Comparison of ENCODE assay signal across 15 cellular contexts in genomic region chr20:61972910-61973508, GRCh38.
DNase-seq lines count a peak whose midpoint lies in the region; ATAC-seq and TF ChIP-seq lines count a peak whose summit lies in the region.
"Had no signal": no experiment of that assay in that cellular context is flagged by ENCODE, and none has a peak within 500 bp of the region (broad histone marks: within the 10 kb centered on the region; RNA-seq: fewer than 3 reads in every experiment).

No MANE protein-coding gene starts in this region.

- H3K4me1 ChIP-seq in right atrium auricular region (no peaks in the 10 kb centered on the region), RWPE2 (ENCODE audit: insufficient read depth, poor library complexity, severe bottlenecking) (no peaks in the 10 kb centered on the region), sigmoid colon (no peaks in the 10 kb centered on the region)
- H3K4me1 ChIP-seq: BLaER1 treated with 17β-estradiol and CSF1 and Interleukin-3, amounts not matched to agents 10 nM and 100 nM had no signal

- H3K27me3 ChIP-seq in right atrium auricular region, result no peaks in the 10 kb centered on the region
- H3K27me3 ChIP-seq in RWPE2 (ENCODE audit: insufficient read depth, poor library complexity, severe bottlenecking), result peaks cover 2% of the 10 kb centered on the region
- peaks cover 0 to 12% (median 0%) of the 10 kb centered on the region in 3 donors for H3K27me3 ChIP-seq in sigmoid colon
- H3K27me3 ChIP-seq: BLaER1 treated with 17β-estradiol and CSF1 and Interleukin-3, amounts not matched to agents 10 nM and 100 nM had no signal

- no peak overlapping the region for H3K4me3 ChIP-seq in right atrium auricular region
- no peak overlapping the region for H3K4me3 ChIP-seq in RWPE2 (ENCODE audit: severe bottlenecking)
- H3K4me3 ChIP-seq in sigmoid colon, result no peak overlapping the region
- H3K4me3 ChIP-seq: BLaER1 treated with 17β-estradiol and CSF1 and Interleukin-3, amounts not matched to agents 10 nM and 100 nM had no signal

- no peak for TF ChIP-seq EP300 in sigmoid colon (IDR thresholded peaks at IDR 0.05)

- peak; percentile 56 for ATAC-seq in Right ventricle myocardium superior (ENCODE audit: poor library complexity)
- ATAC-seq in RWPE2 (ENCODE audit: low read depth), result no peak
- ATAC-seq in left ventricle myocardium superior, result peak; percentile 66
- no peak for ATAC-seq in GM21360 (IDR thresholded peaks at IDR 0.05; ENCODE audit: unreplicated experiment)

- H3K36me3 ChIP-seq in right atrium auricular region (peaks cover 18% of the 10 kb centered on the region), RWPE2 (ENCODE audit: low read depth) (peaks cover 25% of the 10 kb centered on the region), sigmoid colon (peaks cover 0 to 40% (median 21%) of the 10 kb centered on the region in 4 donors)

- DNase-seq in Right ventricle myocardium superior (peak; percentile 41), right atrium auricular region (ENCODE audit: low spot score) (no peak), RWPE2 (ENCODE audit: low spot score) (peak; percentile 73), left ventricle myocardium superior (no peak), sigmoid colon (peak; percentile 55), globus pallidus (ENCODE audit: low spot score) (no peak), cerebellar cortex (ENCODE audit: low spot score) (no peak)
- DNase-seq: ACHN; Calu3; CD4-positive, CD25-positive, alpha-beta regulatory T cell; DMS 273 treated with DMSO at 0.1 percent for 48 hours; HCEC 1CT; HFFc6 had no signal

- TF ChIP-seq CTCF in right atrium auricular region (IDR thresholded peaks at IDR 0.05) (no peak), RWPE2 (IDR thresholded peaks at IDR 0.05; ENCODE audit: poor library complexity, severe bottlenecking) (no peak), sigmoid colon (IDR thresholded peaks at IDR 0.05) (no peak)

- 94 to 96% methylated on average over 22 of the region's 22 CpGs for WGBS in sigmoid colon, 2 donors

- no peaks in the 10 kb centered on the region for H3K9me3 ChIP-seq in right atrium auricular region
- no peaks in the 10 kb centered on the region for H3K9me3 ChIP-seq in RWPE2 (ENCODE audit: severe bottlenecking)
- no peaks in the 10 kb centered on the region for H3K9me3 ChIP-seq in sigmoid colon

- H3K27ac ChIP-seq in right atrium auricular region, result no peak overlapping the region
- no peak overlapping the region for H3K27ac ChIP-seq in RWPE2 (ENCODE audit: poor library complexity, severe bottlenecking)
- no peak overlapping the region for H3K27ac ChIP-seq in sigmoid colon
- H3K27ac ChIP-seq: BLaER1 treated with 17β-estradiol and CSF1 and Interleukin-3, amounts not matched to agents 10 nM and 100 nM had no signal

- no peak for TF ChIP-seq POLR2A in sigmoid colon (IDR thresholded peaks at IDR 0.05)

- intact Hi-C loops in Right ventricle myocardium superior (cut with DNase I), result no loop called here
- intact Hi-C loops in left ventricle myocardium superior (cut with micrococcal nuclease), result no loop called here
- intact Hi-C loops in sigmoid colon (cut with DNase I), result no loop called here

Comparison
In these comparisons a context has a peak if more than half of its experiments do, and no peak if none do; other contexts are left out.
1. DNase-seq: peak in Right ventricle myocardium superior (single experiment), RWPE2 (single experiment) and sigmoid colon (single experiment); none in right atrium auricular region (single experiment), left ventricle myocardium superior (single experiment), globus pallidus (single experiment) and cerebellar cortex (single experiment).
2. ATAC-seq: peak in Right ventricle myocardium superior (single experiment) and left ventricle myocardium superior (single experiment); none in RWPE2 (single experiment) and GM21360 (single experiment).